ENCODE assay signal across 8 cellular contexts in genomic region chr19:30919737-30920136, GRCh38.
"Had no signal": no experiment of that assay in that cellular context is flagged by ENCODE, and none has a peak within 500 bp of the region (broad histone marks: within the 10 kb centered on the region; RNA-seq: fewer than 3 reads in every experiment).

No MANE protein-coding gene starts in this region.

- FAIRE-seq: G401.6, GM12878, GM12891, GM12892, GM18507, GM19239 had no signal

- ATAC-seq: GM12878 had no signal

- H3K4me3 ChIP-seq: GM12878 had no signal

- DNase-seq: GDM1, GF-D8 had no signal
